In the genomic region with DNA sequence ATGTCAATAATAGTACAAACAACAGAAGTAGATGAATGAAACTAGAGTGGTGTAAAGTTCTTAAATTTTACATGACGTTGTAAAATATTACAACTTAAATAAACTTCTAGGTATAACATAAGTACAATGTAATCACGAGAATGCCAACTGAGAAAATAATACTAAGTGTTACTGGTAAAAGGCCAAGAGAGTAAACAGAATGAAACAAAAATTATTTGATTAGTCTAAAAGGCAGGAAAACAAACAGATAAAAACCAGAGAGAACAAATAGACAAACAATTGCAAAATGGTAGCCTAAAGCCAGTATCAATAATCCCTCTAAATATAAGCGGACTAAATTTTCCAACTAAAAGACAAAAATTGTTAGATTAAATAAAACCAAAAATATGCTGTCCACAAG, we compare ENCODE assay signal across 21 cellular contexts.
"Had no signal": no experiment of that assay in that cellular context is flagged by ENCODE, and none has a peak within 500 bp of the region (broad histone marks: within the 10 kb centered on the region; RNA-seq: fewer than 3 reads in every experiment).

No MANE protein-coding gene starts in this region.

- H3K4me3 Mint-ChIP-seq: IgD-negative memory B cell had no signal

- H3K27me3 ChIP-seq: MG63 had no signal

- H3K27ac Mint-ChIP-seq: IgD-negative memory B cell had no signal

- H3K27me3 Mint-ChIP-seq: IgD-negative memory B cell had no signal

- H3K4me2 ChIP-seq: SK-N-SH had no signal

- H3K4me3 ChIP-seq: MG63 had no signal

- H3K27ac ChIP-seq: HL-60 had no signal

- H3K9ac ChIP-seq: SK-N-SH had no signal

- DNase-seq: KBM-7, MG63, NCI-H1092, NCI-H1436, NCI-H187, NCI-H2029, NCI-H2081 treated with DMSO at 0.1 percent for 48 hours, NCI-H2171, NCI-H226, NCI-H446, NCI-H510A, NCI-H524 treated with DMSO at 0.1 percent for 48 hours, NCI-H69, NCI-H774, RPMI8226, SHP77, SK-N-SH had no signal

- FAIRE-seq: HTR-8/SVneo, RCC 7860 had no signal

- H3K9me2 ChIP-seq: SK-N-SH had no signal

- H3K4me1 Mint-ChIP-seq: IgD-negative memory B cell had no signal
